Comparison of ENCODE assay signal across 8 cellular contexts in the genomic region with DNA sequence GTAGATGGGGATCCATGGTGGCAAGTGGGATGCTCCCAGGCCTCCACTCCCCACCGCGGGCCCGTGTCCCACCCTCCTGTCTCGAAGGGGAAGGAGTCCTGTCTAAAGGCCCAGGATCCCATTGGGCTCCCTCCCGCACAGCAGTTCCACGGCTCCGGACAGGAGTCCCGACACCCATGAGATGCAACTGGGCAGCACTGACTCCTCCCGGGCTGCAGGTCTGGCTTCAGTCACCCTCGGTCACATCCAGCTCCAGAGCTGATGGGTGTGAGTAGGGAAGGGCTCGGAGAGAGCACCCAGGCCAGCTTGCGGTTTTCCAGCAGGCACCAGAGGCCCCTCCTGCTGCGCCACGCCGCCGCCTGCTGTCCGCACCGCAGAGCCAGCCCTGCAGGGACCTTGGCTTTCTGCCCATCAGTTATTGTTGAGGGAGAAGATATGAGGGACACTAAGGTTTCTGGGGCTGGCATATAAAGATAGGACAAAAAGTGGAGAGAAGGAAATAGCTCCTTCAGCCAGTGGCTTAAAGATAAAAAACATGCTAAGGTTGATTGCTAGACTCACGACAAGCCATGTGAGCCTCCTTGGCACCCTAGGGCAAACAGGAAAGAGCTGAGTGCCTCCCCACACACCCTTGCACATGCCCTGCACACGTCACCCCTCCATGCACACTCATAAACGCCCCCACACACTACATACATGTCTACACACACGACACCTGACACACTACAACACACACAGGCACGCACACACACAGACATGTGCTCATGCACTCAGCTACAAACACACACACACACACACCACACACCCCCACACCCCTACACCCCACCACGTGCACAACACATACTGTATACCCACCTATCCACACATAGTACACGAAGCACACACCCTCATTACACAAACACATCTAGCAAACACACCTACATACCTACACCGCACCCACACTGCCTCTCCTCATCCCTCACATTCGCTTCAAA.
DNase-seq lines count a peak whose midpoint lies in the region; ATAC-seq and TF ChIP-seq lines count a peak whose summit lies in the region.

No MANE protein-coding gene starts in this region.

- TF ChIP-seq CTCF in HEK293 (tag by site-specific recombination; IDR thresholded peaks at IDR 0.05), result peak; percentile 48

- 0 out of 2 replicates have a peak overlapping the region, but pooled peaks have one; percentile 4 for H3K27ac ChIP-seq in HEK293 (ENCODE audit: extremely low read depth, low read depth, low read length)

- CTCF ChIA-PET in HEK293 (lab: Yijun Ruan, JAX), result interaction anchor here (0.6 to 3.7 kb wide), 36 partner anchors 9 to 664 kb away, joined by 3 to 25 read pairs (median 3); partner anchors contain the start of gene DDX31

- H3K4me1 ChIP-seq in HEK293 (ENCODE audit: control insufficient read depth, insufficient read depth, low read length), result peaks cover 8% of the 10 kb centered on the region

- POLR2A ChIA-PET in HEK293 (lab: Yijun Ruan, JAX), result interaction anchor here (0.6 to 1.0 kb wide), 2 partner anchors 129 to 343 kb away, joined by 3 to 4 read pairs; partner anchors contain the start of genes DDX31 and GTF3C4

- H3K36me3 ChIP-seq in HEK293 (ENCODE audit: control insufficient read depth in 2 of 2, insufficient read depth in 1 of 2, low read length in 2 of 2), result no peaks in the 10 kb centered on the region

- no peak overlapping the region for H3K4me3 ChIP-seq in HEK293 (ENCODE audit: low read depth, low read length)

- ATAC-seq in sciatic nerve, result peak; percentile 76

- intact Hi-C loops in sciatic nerve (cut with DNase I), result no loop called here

- DNase-seq in NCI-H69 (lab: John Stamatoyannopoulos, UW) (peak; percentile 57), erythroblast (lab: John Stamatoyannopoulos, UW) (peak; percentile 93 to 97), sciatic nerve (ENCODE audit: low spot score) (peak; percentile 71), hepatic stellate cell (ENCODE audit: low spot score) (no peak), iPS-NIHi11 (ENCODE audit: low spot score) (no peak), kidney tubule cell (ENCODE audit: low spot score) (no peak)
- no peak for DNase-seq in central memory CD4-positive, alpha-beta T cell

- no peak for TF ChIP-seq POLR2A in erythroblast (IDR thresholded peaks at IDR 0.05; ENCODE audit: low read length)

- H3K9me3 ChIP-seq in HEK293 (ENCODE audit: control insufficient read depth, insufficient read depth, low read depth, low read length), result no peaks in the 10 kb centered on the region

TF ChIP-seq in HEK293, 187 proteins besides CTCF, POLR2A, EP300 and RAD21 (continues in another document):
- no peak for TF ChIP-seq TCF7L2 (IDR thresholded peaks at IDR 0.05; ENCODE audit: borderline replicate concordance, low read depth, low read length)
- TF ChIP-seq, protein P1, sequence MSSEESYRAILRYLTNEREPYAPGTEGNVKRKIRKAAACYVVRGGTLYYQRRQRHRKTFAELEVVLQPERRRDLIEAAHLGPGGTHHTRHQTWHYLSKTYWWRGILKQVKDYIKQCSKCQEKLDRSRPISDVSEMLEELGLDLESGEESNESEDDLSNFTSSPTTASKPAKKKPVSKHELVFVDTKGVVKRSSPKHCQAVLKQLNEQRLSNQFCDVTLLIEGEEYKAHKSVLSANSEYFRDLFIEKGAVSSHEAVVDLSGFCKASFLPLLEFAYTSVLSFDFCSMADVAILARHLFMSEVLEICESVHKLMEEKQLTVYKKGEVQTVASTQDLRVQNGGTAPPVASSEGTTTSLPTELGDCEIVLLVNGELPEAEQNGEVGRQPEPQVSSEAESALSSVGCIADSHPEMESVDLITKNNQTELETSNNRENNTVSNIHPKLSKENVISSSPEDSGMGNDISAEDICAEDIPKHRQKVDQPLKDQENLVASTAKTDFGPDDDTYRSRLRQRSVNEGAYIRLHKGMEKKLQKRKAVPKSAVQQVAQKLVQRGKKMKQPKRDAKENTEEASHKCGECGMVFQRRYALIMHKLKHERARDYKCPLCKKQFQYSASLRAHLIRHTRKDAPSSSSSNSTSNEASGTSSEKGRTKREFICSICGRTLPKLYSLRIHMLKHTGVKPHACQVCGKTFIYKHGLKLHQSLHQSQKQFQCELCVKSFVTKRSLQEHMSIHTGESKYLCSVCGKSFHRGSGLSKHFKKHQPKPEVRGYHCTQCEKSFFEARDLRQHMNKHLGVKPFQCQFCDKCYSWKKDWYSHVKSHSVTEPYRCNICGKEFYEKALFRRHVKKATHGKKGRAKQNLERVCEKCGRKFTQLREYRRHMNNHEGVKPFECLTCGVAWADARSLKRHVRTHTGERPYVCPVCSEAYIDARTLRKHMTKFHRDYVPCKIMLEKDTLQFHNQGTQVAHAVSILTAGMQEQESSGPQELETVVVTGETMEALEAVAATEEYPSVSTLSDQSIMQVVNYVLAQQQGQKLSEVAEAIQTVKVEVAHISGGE (tag by site-specific recombination; conservative IDR thresholded peaks at IDR 0.05; ENCODE audit: low read depth), result peak; percentile 35; the same call in 1 of the 2 replicates
- no peak for TF ChIP-seq ZNF292 (tag by site-specific recombination; IDR thresholded peaks at IDR 0.05; ENCODE audit: borderline replicate concordance, low read depth)
- no peak for TF ChIP-seq ZNF302 (tag by site-specific recombination; IDR thresholded peaks at IDR 0.05; ENCODE audit: low read depth)
- no peak for TF ChIP-seq YY1 (tag by site-specific recombination; IDR thresholded peaks at IDR 0.05)
- TF ChIP-seq GFI1B (tag by site-specific recombination; IDR thresholded peaks at IDR 0.05), result no peak
- no peak for TF ChIP-seq ZNF707 (tag by site-specific recombination; IDR thresholded peaks at IDR 0.05)
- TF ChIP-seq, protein P2, sequence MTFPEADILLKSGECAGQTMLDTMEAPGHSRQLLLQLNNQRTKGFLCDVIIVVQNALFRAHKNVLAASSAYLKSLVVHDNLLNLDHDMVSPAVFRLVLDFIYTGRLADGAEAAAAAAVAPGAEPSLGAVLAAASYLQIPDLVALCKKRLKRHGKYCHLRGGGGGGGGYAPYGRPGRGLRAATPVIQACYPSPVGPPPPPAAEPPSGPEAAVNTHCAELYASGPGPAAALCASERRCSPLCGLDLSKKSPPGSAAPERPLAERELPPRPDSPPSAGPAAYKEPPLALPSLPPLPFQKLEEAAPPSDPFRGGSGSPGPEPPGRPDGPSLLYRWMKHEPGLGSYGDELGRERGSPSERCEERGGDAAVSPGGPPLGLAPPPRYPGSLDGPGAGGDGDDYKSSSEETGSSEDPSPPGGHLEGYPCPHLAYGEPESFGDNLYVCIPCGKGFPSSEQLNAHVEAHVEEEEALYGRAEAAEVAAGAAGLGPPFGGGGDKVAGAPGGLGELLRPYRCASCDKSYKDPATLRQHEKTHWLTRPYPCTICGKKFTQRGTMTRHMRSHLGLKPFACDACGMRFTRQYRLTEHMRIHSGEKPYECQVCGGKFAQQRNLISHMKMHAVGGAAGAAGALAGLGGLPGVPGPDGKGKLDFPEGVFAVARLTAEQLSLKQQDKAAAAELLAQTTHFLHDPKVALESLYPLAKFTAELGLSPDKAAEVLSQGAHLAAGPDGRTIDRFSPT (tag by site-specific recombination; IDR thresholded peaks at IDR 0.05), result peak; percentile 73
- TF ChIP-seq ZFP37 (tag by site-specific recombination; IDR thresholded peaks at IDR 0.05), result no peak
- no peak for TF ChIP-seq ZNF132 (tag by site-specific recombination; IDR thresholded peaks at IDR 0.05; ENCODE audit: borderline replicate concordance)
- TF ChIP-seq ZEB2 (tag by site-specific recombination; IDR thresholded peaks at IDR 0.05), result peak; percentile 73
- TF ChIP-seq ZNF558 (tag by site-specific recombination; IDR thresholded peaks at IDR 0.05), result no peak
- TF ChIP-seq ZNF555 (tag by site-specific recombination; conservative IDR thresholded peaks at IDR 0.05), result no peak
- TF ChIP-seq, protein P3, sequence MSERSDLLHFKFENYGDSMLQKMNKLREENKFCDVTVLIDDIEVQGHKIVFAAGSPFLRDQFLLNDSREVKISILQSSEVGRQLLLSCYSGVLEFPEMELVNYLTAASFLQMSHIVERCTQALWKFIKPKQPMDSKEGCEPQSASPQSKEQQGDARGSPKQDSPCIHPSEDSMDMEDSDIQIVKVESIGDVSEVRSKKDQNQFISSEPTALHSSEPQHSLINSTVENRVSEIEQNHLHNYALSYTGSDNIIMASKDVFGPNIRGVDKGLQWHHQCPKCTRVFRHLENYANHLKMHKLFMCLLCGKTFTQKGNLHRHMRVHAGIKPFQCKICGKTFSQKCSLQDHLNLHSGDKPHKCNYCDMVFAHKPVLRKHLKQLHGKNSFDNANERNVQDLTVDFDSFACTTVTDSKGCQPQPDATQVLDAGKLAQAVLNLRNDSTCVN (tag by site-specific recombination; optimal IDR thresholded peaks at IDR 0.05), result peak; percentile 18
- TF ChIP-seq ZNF423 (tag by site-specific recombination; IDR thresholded peaks at IDR 0.05), result peak; percentile 99
- no peak for TF ChIP-seq ZBTB21 (tag by site-specific recombination; IDR thresholded peaks at IDR 0.05)
- no peak for TF ChIP-seq ZNF221 (tag by site-specific recombination; IDR thresholded peaks at IDR 0.05; ENCODE audit: borderline replicate concordance)
- no peak for TF ChIP-seq ZNF416 (tag by site-specific recombination; IDR thresholded peaks at IDR 0.05)
- TF ChIP-seq ZBTB10 (tag by site-specific recombination; IDR thresholded peaks at IDR 0.05), result 0 out of 2 replicates have a peak, but pooled peaks have one; percentile 15

Comparison
In these comparisons a context has a peak if more than half of its experiments do, and no peak if none do; other contexts are left out.
1. DNase-seq: peak in NCI-H69 (single experiment), erythroblast (2 of 2) and sciatic nerve (single experiment); none in hepatic stellate cell (single experiment), iPS-NIHi11 (single experiment), kidney tubule cell (single experiment) and central memory CD4-positive, alpha-beta T cell (single experiment).